ENCODE assay signal across 12 cellular contexts in the genomic region with DNA sequence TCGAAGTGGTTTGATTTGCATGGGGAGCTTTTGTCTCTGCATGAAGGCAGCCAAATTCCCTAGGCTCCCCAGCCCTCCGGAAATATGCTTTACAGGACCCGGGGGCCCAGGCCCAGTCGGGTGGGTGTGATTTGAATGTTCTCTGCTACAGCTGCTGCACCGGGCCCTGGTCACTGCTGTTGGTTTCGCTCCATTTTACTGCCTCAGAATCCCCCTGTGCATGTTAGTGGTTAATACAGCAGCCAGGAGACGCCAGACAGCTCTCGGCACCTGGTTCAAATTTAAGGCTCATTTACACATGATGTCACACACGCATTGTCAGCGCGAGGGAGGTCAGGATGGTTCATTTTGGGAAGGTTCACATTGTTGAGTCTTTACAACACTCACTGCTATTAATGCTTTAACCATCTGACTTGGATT.
DNase-seq lines count a peak whose midpoint lies in the region; ATAC-seq and TF ChIP-seq lines count a peak whose summit lies in the region.
"Had no signal": no experiment of that assay in that cellular context is flagged by ENCODE, and none has a peak within 500 bp of the region (broad histone marks: within the 10 kb centered on the region; RNA-seq: fewer than 3 reads in every experiment).

No MANE protein-coding gene starts in this region.

- H3K27ac Mint-ChIP-seq in nephron progenitor cell, result peak overlapping the region; percentile 77
- H3K27ac Mint-ChIP-seq in osteocyte (ENCODE audit: unreplicated experiment), result no peak overlapping the region
- H3K27ac Mint-ChIP-seq: stimulated activated effector memory CD8-positive, alpha-beta T cell treated with anti-CD3 and anti-CD28 coated beads, Interleukin-12 subunit alpha, Interleukin-12 subunit beta, amount 100 ng/mL, for 72 hours had no signal

- no peaks in the 10 kb centered on the region for H3K79me2 ChIP-seq in OCI-LY7 (ENCODE audit: insufficient read depth, low read depth, low read length)
- H3K79me2 ChIP-seq: parathyroid adenoma had no signal

- DNase-seq in OCI-LY7 (ENCODE audit: low spot score), result peak; percentile 94
- DNase-seq in nephron progenitor cell, result no peak
- DNase-seq in NCI-H128 (lab: John Stamatoyannopoulos, UW; ENCODE audit: unreplicated experiment), result no peak
- DNase-seq in stomach, result no peak
- DNase-seq in LoVo (ENCODE audit: low spot score), result no peak
- no peak for DNase-seq in osteocyte (ENCODE audit: extremely low spot score, unreplicated experiment)
- DNase-seq: activated naive CD4-positive, alpha-beta T cell treated with anti-CD3 and anti-CD28 coated beads, Interleukin-2, amount 50 U/mL, for 16 hours; head of caudate nucleus had no signal

- no TSS peak for BruUV-seq in OCI-LY7 (replicated peaks; lab: Mats Ljungman, UMichigan)

- H3K36me3 ChIP-seq in OCI-LY7 (ENCODE audit: insufficient read depth, low read length) (no peaks in the 10 kb centered on the region), stomach (peaks cover 0 to 24% (median 6%) of the 10 kb centered on the region in 4 donors)

- no peaks in the 10 kb centered on the region for H4K20me1 ChIP-seq in OCI-LY7 (ENCODE audit: insufficient read depth, low read length)

- peaks cover 42% of the 10 kb centered on the region for H3K36me3 Mint-ChIP-seq in nephron progenitor cell (ENCODE audit: low read depth)
- H3K36me3 Mint-ChIP-seq in osteocyte (ENCODE audit: unreplicated experiment), result peaks cover 44% of the 10 kb centered on the region
- H3K36me3 Mint-ChIP-seq: stimulated activated effector memory CD8-positive, alpha-beta T cell treated with anti-CD3 and anti-CD28 coated beads, Interleukin-12 subunit alpha, Interleukin-12 subunit beta, amount 100 ng/mL, for 72 hours had no signal

- no peak overlapping the region for H3K4me3 Mint-ChIP-seq in nephron progenitor cell
- no peak overlapping the region for H3K4me3 Mint-ChIP-seq in osteocyte (ENCODE audit: unreplicated experiment)
- H3K4me3 Mint-ChIP-seq: stimulated activated effector memory CD8-positive, alpha-beta T cell treated with anti-CD3 and anti-CD28 coated beads, Interleukin-12 subunit alpha, Interleukin-12 subunit beta, amount 100 ng/mL, for 72 hours had no signal

- CTCF ChIA-PET in OCI-LY7 (lab: Charles Lee; ENCODE audit: unreplicated experiment), result interaction anchor here (0.6 to 0.7 kb wide), 2 partner anchors 18 to 358 kb away, joined by 3 read pairs; no protein-coding TSS in a partner anchor

- 77 to 89% (median 85%) methylated on average over 8 to 11 of the region's 11 CpGs for WGBS in stomach, 5 donors

- H3K9me2 ChIP-seq in OCI-LY7 (ENCODE audit: insufficient read depth, low read length), result no peaks in the 10 kb centered on the region

- H3K27me3 ChIP-seq in stomach, result no peaks in the 10 kb centered on the region

- POLR2A ChIA-PET in OCI-LY7 (lab: Charles Lee), result interaction anchor here (0.7 to 1.8 kb wide), 5 partner anchors 9 to 347 kb away, joined by 3 to 5 read pairs (median 3); no protein-coding TSS in a partner anchor

- H2AFZ ChIP-seq in OCI-LY7 (ENCODE audit: low read length), result peak overlapping the region; percentile 84
- H2AFZ ChIP-seq: parathyroid adenoma had no signal

- H3K9me3 ChIP-seq in OCI-LY7 (ENCODE audit: low read length) (no peaks in the 10 kb centered on the region), stomach (no peaks in the 10 kb centered on the region)

- H3K4me3 ChIP-seq in OCI-LY7 (ENCODE audit: low read depth, low read length, poor library complexity, severe bottlenecking) (peak overlapping the region; percentile 60), stomach (no peak overlapping the region)

- TF ChIP-seq EP300 in stomach (IDR thresholded peaks at IDR 0.05), result no peak

- H3K27me3 Mint-ChIP-seq in nephron progenitor cell (ENCODE audit: low read depth, poor library complexity) (peaks cover 5% of the 10 kb centered on the region), osteocyte (ENCODE audit: unreplicated experiment) (no peaks in the 10 kb centered on the region)

- H3K9me3 Mint-ChIP-seq in nephron progenitor cell (peaks cover 14% of the 10 kb centered on the region), osteocyte (ENCODE audit: unreplicated experiment) (peaks cover 10% of the 10 kb centered on the region)
- H3K9me3 Mint-ChIP-seq: stimulated activated effector memory CD8-positive, alpha-beta T cell treated with anti-CD3 and anti-CD28 coated beads, Interleukin-12 subunit alpha, Interleukin-12 subunit beta, amount 100 ng/mL, for 72 hours had no signal

- H3K4me1 Mint-ChIP-seq in nephron progenitor cell, result peaks cover 43% of the 10 kb centered on the region
- peaks cover 10% of the 10 kb centered on the region for H3K4me1 Mint-ChIP-seq in osteocyte (ENCODE audit: unreplicated experiment)
- H3K4me1 Mint-ChIP-seq: stimulated activated effector memory CD8-positive, alpha-beta T cell treated with anti-CD3 and anti-CD28 coated beads, Interleukin-12 subunit alpha, Interleukin-12 subunit beta, amount 100 ng/mL, for 72 hours had no signal

- ATAC-seq in GM18861 (IDR thresholded peaks at IDR 0.05; ENCODE audit: unreplicated experiment), result peak; percentile 81
- ATAC-seq in HG02759 (IDR thresholded peaks at IDR 0.05; ENCODE audit: unreplicated experiment), result peak; percentile 73
- ATAC-seq: stimulated activated effector memory CD8-positive, alpha-beta T cell treated with anti-CD3 and anti-CD28 coated beads, Interleukin-12 subunit alpha, Interleukin-12 subunit beta, amount 100 ng/mL, for 72 hours had no signal

- H3K4me1 ChIP-seq in OCI-LY7 (ENCODE audit: insufficient read depth, low read length, poor library complexity, severe bottlenecking) (peaks cover 67% of the 10 kb centered on the region), stomach (no peaks in the 10 kb centered on the region)
- H3K4me1 ChIP-seq: parathyroid adenoma had no signal

- peak overlapping the region; percentile 96 for H3K4me2 ChIP-seq in OCI-LY7 (ENCODE audit: low read length)

- intact Hi-C loops in OCI-LY7 (cut with micrococcal nuclease; ENCODE audit: unreplicated experiment) (loop anchor here (1.0 to 5.0 kb wide), 3 partner anchors 46 to 453 kb away; no protein-coding TSS in a partner anchor), stomach (cut with DNase I; ENCODE audit: low total_unique reads) (no loop called here)

- TF ChIP-seq CTCF in OCI-LY7 (conservative IDR thresholded peaks at IDR 0.05; ENCODE audit: low read length) (peak; percentile 53), nephron progenitor cell (IDR thresholded peaks at IDR 0.05) (no peak), stomach (IDR thresholded peaks at IDR 0.05) (no peak), osteocyte (IDR thresholded peaks at IDR 0.05) (no peak)

- H3K27ac ChIP-seq in OCI-LY7 (ENCODE audit: low read depth, low read length, poor library complexity, severe bottlenecking), result peak overlapping the region; percentile 99
- H3K27ac ChIP-seq in stomach, result no peak overlapping the region
- H3K27ac ChIP-seq: parathyroid adenoma had no signal

- TF ChIP-seq POLR2A in stomach (IDR thresholded peaks at IDR 0.05), result no peak
